In genomic region chr15:62066663-62067447, GRCh38 we compare ENCODE assay signal across 8 cellular contexts. TPM values are rescaled to one million over a fixed set of nuclear protein-coding genes. Genes with fewer than 3 reads are reported as not detected.
DNase-seq lines count a peak whose midpoint lies in the region; ATAC-seq and TF ChIP-seq lines count a peak whose summit lies in the region.

C2CD4A (plus strand) TSS chr15:62066977; CDS start chr15:62067614, 637 bp downstream.

- peak in 1 of 2 donors; percentile 30 for TF ChIP-seq POLR2A in uterus (IDR thresholded peaks at IDR 0.05)

- peaks cover 47% of the 10 kb centered on the region for H3K27me3 ChIP-seq in SJSA1 (replicated peaks)
- H3K27me3 ChIP-seq in left ventricle myocardium inferior (ENCODE audit: low read depth): no peaks in the 10 kb centered on the region
- H3K27me3 ChIP-seq in uterus: no peaks in the 10 kb centered on the region

- H3K9me3 ChIP-seq in SJSA1 (replicated peaks) (no peaks in the 10 kb centered on the region), left ventricle myocardium inferior (replicated peaks) (no peaks in the 10 kb centered on the region), uterus (no peaks in the 10 kb centered on the region)

- intact Hi-C loops in left ventricle myocardium inferior (cut with micrococcal nuclease) (no loop called here), posterior cingulate gyrus (cut with DNase I) (loop anchor here (10.0 kb wide), 1 partner anchor 238 kb away; no protein-coding TSS in a partner anchor), uterus (cut with DNase I; ENCODE audit: low total_unique reads) (no loop called here)

- H3K4me3 ChIP-seq in SJSA1 (peak within 1 kb of the TSS; percentile 41), left ventricle myocardium inferior (peak within 1 kb of the TSS; percentile 71), uterus (peak within 1 kb of the TSS; percentile 21 to 47)

- TF ChIP-seq CTCF in left ventricle myocardium inferior (IDR thresholded peaks at IDR 0.05; ENCODE audit: borderline replicate concordance) (peak; percentile 37), uterus (IDR thresholded peaks at IDR 0.05) (peak in 2 of 4 experiments; percentile 29 to 46)

- H3K9me3 Mint-ChIP-seq in activated naive CD8-positive, alpha-beta T cell treated with anti-CD3 and anti-CD28 coated beads, Interleukin-2, amount 50 U/mL, for 24 hours: no peaks in the 10 kb centered on the region

- peak; percentile 65 for ATAC-seq in activated naive CD8-positive, alpha-beta T cell treated with anti-CD3 and anti-CD28 coated beads, Interleukin-2, amount 50 U/mL, for 24 hours
- no peak for ATAC-seq in GM19452 (IDR thresholded peaks at IDR 0.05; ENCODE audit: unreplicated experiment)

- H3K4me3 Mint-ChIP-seq in activated naive CD8-positive, alpha-beta T cell treated with anti-CD3 and anti-CD28 coated beads, Interleukin-2, amount 50 U/mL, for 24 hours: peak within 1 kb of the TSS; percentile 83

- H3K4me1 Mint-ChIP-seq in activated naive CD8-positive, alpha-beta T cell treated with anti-CD3 and anti-CD28 coated beads, Interleukin-2, amount 50 U/mL, for 24 hours: peaks cover 32% of the 10 kb centered on the region

- no peaks in the 10 kb centered on the region for H3K36me3 ChIP-seq in SJSA1
- no peaks in the 10 kb centered on the region for H3K36me3 ChIP-seq in left ventricle myocardium inferior
- H3K36me3 ChIP-seq in uterus: no peaks in the 10 kb centered on the region

- H3K27ac ChIP-seq in SJSA1: no peak within 1 kb of the TSS
- peak within 1 kb of the TSS; percentile 66 for H3K27ac ChIP-seq in left ventricle myocardium inferior (replicated peaks)
- peak within 1 kb of the TSS; percentile 26 to 38 for H3K27ac ChIP-seq in uterus

- H3K27me3 Mint-ChIP-seq in activated naive CD8-positive, alpha-beta T cell treated with anti-CD3 and anti-CD28 coated beads, Interleukin-2, amount 50 U/mL, for 24 hours: peaks cover 34% of the 10 kb centered on the region

- H3K4me1 ChIP-seq in SJSA1 (replicated peaks) (peaks cover 15% of the 10 kb centered on the region), left ventricle myocardium inferior (peaks cover 29% of the 10 kb centered on the region), uterus (peaks cover 0 to 5% of the 10 kb centered on the region in 2 donors)

- DNase-seq in DMS53 treated with DMSO at 0.1 percent for 48 hours (lab: John Stamatoyannopoulos, UW; ENCODE audit: unreplicated experiment) (peak; percentile 76), HuH-7.5 (ENCODE audit: low spot score) (peak; percentile 58), SJSA1 (ENCODE audit: low read depth in 1 of 2, low spot score in 2 of 2) (no peak), left ventricle myocardium inferior (peak; percentile 54), posterior cingulate gyrus (peak in 9 of 10 donors; percentile 37 to 94 (median 65)), uterus (peak; percentile 59)
- DNase-seq in activated naive CD8-positive, alpha-beta T cell treated with anti-CD3 and anti-CD28 coated beads, Interleukin-2, amount 50 U/mL, for 24 hours: peak; percentile 67

- H3K36me3 Mint-ChIP-seq in activated naive CD8-positive, alpha-beta T cell treated with anti-CD3 and anti-CD28 coated beads, Interleukin-2, amount 50 U/mL, for 24 hours (ENCODE audit: low read depth): peaks cover 2% of the 10 kb centered on the region

- H3K27ac Mint-ChIP-seq in activated naive CD8-positive, alpha-beta T cell treated with anti-CD3 and anti-CD28 coated beads, Interleukin-2, amount 50 U/mL, for 24 hours: peak within 1 kb of the TSS; percentile 64

RNA-seq across cellular contexts. Expression of gene C2CD4A, which starts in this region (rescaled TPM):
- total RNA-seq in SJSA1 (2014; rRNA removed; shearing (Covaris generic)): not detected in 2 replicates
- not detected for total RNA-seq in left ventricle myocardium inferior
- under 1 TPM in 1 of 4 donors, not detected in 3; 0.21 TPM for total RNA-seq in uterus

Comparison
In these comparisons a context has a peak if more than half of its experiments do, and no peak if none do; other contexts are left out.
1. Peak in DNase-seq, H3K4me3 ChIP-seq and H3K27ac ChIP-seq in left ventricle myocardium inferior; RNA of the gene not detected or under 1 TPM.
2. Peak in DNase-seq, H3K4me3 ChIP-seq and H3K27ac ChIP-seq in uterus; RNA of the gene not detected or under 1 TPM.
3. DNase-seq: peak in DMS53 treated with DMSO at 0.1 percent for 48 hours (single experiment), HuH-7.5 (single experiment), activated naive CD8-positive, alpha-beta T cell treated with anti-CD3 and anti-CD28 coated beads, Interleukin-2, amount 50 U/mL, for 24 hours (single experiment) and posterior cingulate gyrus (9 of 10); none in SJSA1 (0 of 2).
4. Peak in every context shown above with its lines, with median percentiles within 50 percentile points of each other: H3K4me3 ChIP-seq.